8 cellular contexts compared by ENCODE assay signal in the genomic region with DNA sequence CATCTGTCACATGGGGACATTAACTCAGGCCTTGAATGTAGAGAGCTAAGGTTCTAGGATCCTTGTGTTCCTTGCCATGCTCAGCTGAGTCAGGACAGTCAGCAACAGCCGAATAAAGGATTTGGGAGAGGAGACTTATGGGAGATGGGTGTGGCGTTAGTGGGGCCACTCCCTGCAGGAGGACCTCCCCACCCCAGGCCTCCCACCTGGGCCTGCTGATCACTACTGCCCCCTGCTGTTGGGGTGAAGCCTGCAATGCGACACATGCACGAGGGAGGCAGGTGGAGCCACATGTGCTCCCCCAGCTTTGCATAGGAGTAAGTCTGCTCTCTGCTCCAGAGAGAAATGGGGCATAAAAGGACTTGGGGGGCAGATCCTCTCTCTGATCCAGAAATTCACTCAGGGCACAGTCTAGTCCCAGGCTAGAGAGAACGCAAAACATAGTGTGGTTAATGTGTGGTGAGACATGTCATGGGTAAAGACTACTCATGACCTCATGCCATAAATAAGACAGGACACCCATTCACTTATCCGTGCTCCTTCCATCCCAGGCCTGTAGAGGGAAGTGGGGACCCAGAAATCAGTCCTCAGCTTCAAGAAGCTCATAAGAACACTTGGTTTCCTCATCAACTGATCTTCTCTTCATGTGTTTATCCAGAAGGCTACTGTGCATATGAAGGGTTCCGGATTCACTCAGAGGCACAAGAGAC. TPM values are rescaled to one million over a fixed set of nuclear protein-coding genes. Genes with fewer than 3 reads are reported as not detected.
DNase-seq lines count a peak whose midpoint lies in the region; ATAC-seq and TF ChIP-seq lines count a peak whose summit lies in the region.

No MANE protein-coding gene starts in this region.

- peak; percentile 81 for TF ChIP-seq CTCF in Calu3 (IDR thresholded peaks at IDR 0.05; ENCODE audit: unreplicated experiment)
- peak; percentile 4 for TF ChIP-seq CTCF in liver (IDR thresholded peaks at IDR 0.05; ENCODE audit: low read depth, low read length, missing input control)

- H3K27ac Mint-ChIP-seq in Calu3 (ENCODE audit: unreplicated experiment) = no peak overlapping the region
- no peak overlapping the region for H3K27ac Mint-ChIP-seq in activated T-helper 17 cell treated with anti-CD3 and anti-CD28 coated beads, Interleukin-2, amount 50 U/mL, for 72 hours

- WGBS in liver = 83% methylated on average over 7 of the region's 7 CpGs

- no TSS peak for BruUV-seq in Calu3 (replicated peaks; lab: Mats Ljungman, UMichigan)

- DNase-seq in Calu3 = peak; percentile 88
- DNase-seq in NCI-H748 (lab: John Stamatoyannopoulos, UW; ENCODE audit: unreplicated experiment) = no peak
- no peak for DNase-seq in caudate nucleus (lab: John Stamatoyannopoulos, UW)
- no peak for DNase-seq in SHP77 (lab: John Stamatoyannopoulos, UW)
- no peak for DNase-seq in NCI-H1105 (lab: John Stamatoyannopoulos, UW)

- peak; percentile 40 to 52 for TF ChIP-seq RAD21 in liver (IDR thresholded peaks at IDR 0.05)

- no peak overlapping the region for H3K4me3 Mint-ChIP-seq in Calu3 (ENCODE audit: low read depth, unreplicated experiment)
- H3K4me3 Mint-ChIP-seq in activated T-helper 17 cell treated with anti-CD3 and anti-CD28 coated beads, Interleukin-2, amount 50 U/mL, for 72 hours = no peak overlapping the region

- H3K9me3 ChIP-seq in liver (ENCODE audit: control insufficient read depth in 4 of 4, low read length in 3 of 4) = no peaks in the 10 kb centered on the region

- no peak overlapping the region for H3K4me3 ChIP-seq in liver (ENCODE audit: low read depth in 1 of 3, low read length in 3 of 3)

- intact Hi-C loops in Calu3 (cut with micrococcal nuclease; ENCODE audit: unreplicated experiment) = loop anchor here (1.0 kb wide), 2 partner anchors 42 to 93 kb away; no protein-coding TSS in a partner anchor

- H3K27ac ChIP-seq in liver (ENCODE audit: low read depth in 1 of 2, low read length in 2 of 2) (no peak overlapping the region), caudate nucleus (ENCODE audit: low read depth, low read length) (no peak overlapping the region)

- H3K9ac ChIP-seq in liver (ENCODE audit: low read depth in 1 of 2, low read length in 2 of 2) = no peak overlapping the region

- no peaks in the 10 kb centered on the region for H3K9me3 Mint-ChIP-seq in Calu3 (ENCODE audit: low read depth, unreplicated experiment)
- H3K9me3 Mint-ChIP-seq in activated T-helper 17 cell treated with anti-CD3 and anti-CD28 coated beads, Interleukin-2, amount 50 U/mL, for 72 hours = no peaks in the 10 kb centered on the region

- no peaks in the 10 kb centered on the region for H3K27me3 ChIP-seq in liver (ENCODE audit: control insufficient read depth in 4 of 4, insufficient read depth in 4 of 4, low read length in 3 of 4)

- ATAC-seq in HG03175 (IDR thresholded peaks at IDR 0.05; ENCODE audit: unreplicated experiment) = peak; percentile 41
- peak; percentile 16 for ATAC-seq in activated T-helper 17 cell treated with anti-CD3 and anti-CD28 coated beads, Interleukin-2, amount 50 U/mL, for 72 hours (replicated peaks)

- no peaks in the 10 kb centered on the region for H3K27me3 Mint-ChIP-seq in Calu3 (ENCODE audit: unreplicated experiment)
- peaks cover 3% of the 10 kb centered on the region for H3K27me3 Mint-ChIP-seq in activated T-helper 17 cell treated with anti-CD3 and anti-CD28 coated beads, Interleukin-2, amount 50 U/mL, for 72 hours

- H3K4me1 ChIP-seq in liver (ENCODE audit: control insufficient read depth in 4 of 4, insufficient read depth in 4 of 4, low read length in 3 of 4) = no peaks in the 10 kb centered on the region

- H3K36me3 ChIP-seq in liver (ENCODE audit: control insufficient read depth in 4 of 4, insufficient read depth in 3 of 4, low read depth in 1 of 4, low read length in 3 of 4) = no peaks in the 10 kb centered on the region

- CTCF ChIA-PET in Calu3 (lab: Charles Lee) = interaction anchor here (0.7 to 2.1 kb wide), 7 partner anchors 9 to 1405 kb away, joined by 3 to 10 read pairs (median 5); no protein-coding TSS in a partner anchor

- no peaks in the 10 kb centered on the region for H3K36me3 Mint-ChIP-seq in Calu3 (ENCODE audit: insufficient read depth, unreplicated experiment)
- H3K36me3 Mint-ChIP-seq in activated T-helper 17 cell treated with anti-CD3 and anti-CD28 coated beads, Interleukin-2, amount 50 U/mL, for 72 hours (ENCODE audit: low read depth) = no peaks in the 10 kb centered on the region

- peaks cover 7% of the 10 kb centered on the region for H3K4me1 Mint-ChIP-seq in Calu3 (ENCODE audit: low read depth, unreplicated experiment)
- H3K4me1 Mint-ChIP-seq in activated T-helper 17 cell treated with anti-CD3 and anti-CD28 coated beads, Interleukin-2, amount 50 U/mL, for 72 hours = no peaks in the 10 kb centered on the region

TF ChIP-seq in liver, 16 proteins besides CTCF, POLR2A, EP300 and RAD21:
- no peak for TF ChIP-seq JUND (IDR thresholded peaks at IDR 0.05)
- TF ChIP-seq, protein P1, sequence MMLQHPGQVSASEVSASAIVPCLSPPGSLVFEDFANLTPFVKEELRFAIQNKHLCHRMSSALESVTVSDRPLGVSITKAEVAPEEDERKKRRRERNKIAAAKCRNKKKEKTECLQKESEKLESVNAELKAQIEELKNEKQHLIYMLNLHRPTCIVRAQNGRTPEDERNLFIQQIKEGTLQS (IDR thresholded peaks at IDR 0.05) = no peak
- TF ChIP-seq HNF4G (IDR thresholded peaks at IDR 0.05) = no peak
- TF ChIP-seq, protein P2, sequence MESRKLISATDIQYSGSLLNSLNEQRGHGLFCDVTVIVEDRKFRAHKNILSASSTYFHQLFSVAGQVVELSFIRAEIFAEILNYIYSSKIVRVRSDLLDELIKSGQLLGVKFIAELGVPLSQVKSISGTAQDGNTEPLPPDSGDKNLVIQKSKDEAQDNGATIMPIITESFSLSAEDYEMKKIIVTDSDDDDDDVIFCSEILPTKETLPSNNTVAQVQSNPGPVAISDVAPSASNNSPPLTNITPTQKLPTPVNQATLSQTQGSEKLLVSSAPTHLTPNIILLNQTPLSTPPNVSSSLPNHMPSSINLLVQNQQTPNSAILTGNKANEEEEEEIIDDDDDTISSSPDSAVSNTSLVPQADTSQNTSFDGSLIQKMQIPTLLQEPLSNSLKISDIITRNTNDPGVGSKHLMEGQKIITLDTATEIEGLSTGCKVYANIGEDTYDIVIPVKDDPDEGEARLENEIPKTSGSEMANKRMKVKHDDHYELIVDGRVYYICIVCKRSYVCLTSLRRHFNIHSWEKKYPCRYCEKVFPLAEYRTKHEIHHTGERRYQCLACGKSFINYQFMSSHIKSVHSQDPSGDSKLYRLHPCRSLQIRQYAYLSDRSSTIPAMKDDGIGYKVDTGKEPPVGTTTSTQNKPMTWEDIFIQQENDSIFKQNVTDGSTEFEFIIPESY (IDR thresholded peaks at IDR 0.05) = no peak
- TF ChIP-seq TAF1 (conservative IDR thresholded peaks at IDR 0.05) = no peak
- no peak for TF ChIP-seq FOXA2 (IDR thresholded peaks at IDR 0.05)
- no peak for TF ChIP-seq EGR1 (IDR thresholded peaks at IDR 0.05; ENCODE audit: low read depth in 2 of 2)
- TF ChIP-seq, protein P3, sequence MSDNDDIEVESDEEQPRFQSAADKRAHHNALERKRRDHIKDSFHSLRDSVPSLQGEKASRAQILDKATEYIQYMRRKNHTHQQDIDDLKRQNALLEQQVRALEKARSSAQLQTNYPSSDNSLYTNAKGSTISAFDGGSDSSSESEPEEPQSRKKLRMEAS (IDR thresholded peaks at IDR 0.05) = no peak
- no peak for TF ChIP-seq HNF4A (conservative IDR thresholded peaks at IDR 0.05)
- TF ChIP-seq FOXA1 (IDR thresholded peaks at IDR 0.05) = no peak
- TF ChIP-seq NR2F2 (IDR thresholded peaks at IDR 0.05) = no peak
- no peak for TF ChIP-seq GABPA (IDR thresholded peaks at IDR 0.05 in 1 of 2, conservative IDR thresholded peaks at IDR 0.05 in 1 of 2)

RNA-seq across cellular contexts. Expression of a gene that starts 19.4 kb away (rescaled TPM):
- total RNA-seq in Calu3 (2022) = 7.9 and 13.0 TPM in 2 replicates
- not detected for total RNA-seq in activated T-helper 17 cell treated with anti-CD3 and anti-CD28 coated beads, Interleukin-2, amount 50 U/mL, for 72 hours
- 10 to 100 TPM; 32.9 to 34.0 TPM for total RNA-seq in liver
- 10 to 100 TPM; 49.5 to 85.8 TPM for polyA plus RNA-seq in liver

RNA-seq across cellular contexts. Expression of a gene that starts 43.9 kb away (rescaled TPM):
- total RNA-seq in Calu3 (2022) (not detected in 2 replicates), liver (under 1 TPM in 1 of 2 donors, not detected in 1; 0.79 TPM)
- not detected for total RNA-seq in activated T-helper 17 cell treated with anti-CD3 and anti-CD28 coated beads, Interleukin-2, amount 50 U/mL, for 72 hours
- polyA plus RNA-seq in liver = not detected
